Comparison of ENCODE assay signal across 8 cellular contexts in the genomic region with DNA sequence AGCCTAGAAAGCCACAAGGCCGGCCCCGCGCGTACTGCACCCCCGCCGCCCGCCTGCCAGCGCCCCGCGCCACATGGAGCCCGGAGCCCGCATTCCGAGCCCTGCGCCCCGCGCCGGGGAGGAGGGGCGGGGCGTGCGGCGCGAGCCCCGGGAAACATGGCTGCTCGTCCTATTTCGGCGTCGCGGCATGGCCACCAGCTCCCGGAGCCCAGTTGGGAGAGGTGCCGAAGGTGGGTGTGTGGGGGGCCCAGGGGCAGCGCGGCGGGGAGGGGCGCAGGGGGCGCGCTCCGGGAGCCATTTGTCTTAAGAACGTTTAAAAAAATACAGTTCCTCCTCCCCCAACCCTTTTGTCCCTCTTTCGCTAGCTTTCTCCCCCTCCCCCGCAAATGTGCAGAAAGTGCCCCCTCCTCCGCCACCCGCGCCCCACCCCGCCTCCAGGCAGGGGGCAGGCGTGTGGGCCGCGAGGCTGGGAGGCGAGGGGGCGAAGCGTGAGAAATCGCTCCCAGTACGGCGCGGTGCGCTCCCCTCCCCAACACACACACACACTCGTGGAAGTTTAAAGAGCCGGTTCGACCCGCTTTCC. TPM values are rescaled to one million over a fixed set of nuclear protein-coding genes. Genes with fewer than 3 reads are reported as not detected.
DNase-seq lines count a peak whose midpoint lies in the region; ATAC-seq and TF ChIP-seq lines count a peak whose summit lies in the region.

No MANE protein-coding gene starts in this region.

- peaks cover 13% of the 10 kb centered on the region for H3K36me3 ChIP-seq in MG63
- no peaks in the 10 kb centered on the region for H3K36me3 ChIP-seq in rectal smooth muscle tissue (ENCODE audit: control insufficient read depth, insufficient read depth, low read length)

- H3K27me3 ChIP-seq in MG63 (no peaks in the 10 kb centered on the region), right cardiac atrium (ENCODE audit: control insufficient read depth, insufficient read depth) (no peaks in the 10 kb centered on the region), rectal smooth muscle tissue (ENCODE audit: control insufficient read depth, insufficient read depth, low read length) (no peaks in the 10 kb centered on the region)

- peak overlapping the region; percentile 70 for H3K9ac ChIP-seq in rectal smooth muscle tissue (ENCODE audit: low read length)

- intact Hi-C loops in right cardiac atrium (cut with DNase I), result loop anchor here in 1 of 4 donors (5.0 to 10.0 kb wide), 2 partner anchors 36 to 113 kb away; no protein-coding TSS in a partner anchor

- DNase-seq in MG63, result peak; percentile 87
- DNase-seq in T-helper 1 cell, result peak; percentile 41 to 71 (median 60)
- DNase-seq in right cardiac atrium, result peak; percentile 76 to 90 (median 89)

- H3K4me1 ChIP-seq in right cardiac atrium (ENCODE audit: control insufficient read depth, insufficient read depth, low read length), result peaks cover 19% of the 10 kb centered on the region
- H3K4me1 ChIP-seq in rectal smooth muscle tissue (ENCODE audit: control insufficient read depth, insufficient read depth, low read length), result peaks cover 18% of the 10 kb centered on the region

- peak overlapping the region; percentile 87 for H3K4me3 ChIP-seq in MG63
- H3K4me3 ChIP-seq in right cardiac atrium (ENCODE audit: low read length), result peak overlapping the region; percentile 98
- peak overlapping the region; percentile 96 for H3K4me3 ChIP-seq in rectal smooth muscle tissue (ENCODE audit: low read length)

- H3K27ac ChIP-seq in angular gyrus (ENCODE audit: low read depth, low read length), result peak overlapping the region; percentile 86
- peak overlapping the region; percentile 99 for H3K27ac ChIP-seq in right cardiac atrium (ENCODE audit: low read length)
- H3K27ac ChIP-seq in rectal smooth muscle tissue (ENCODE audit: low read depth, low read length), result peak overlapping the region; percentile 96

- under 1% methylated on average over 59 of the region's 59 CpGs for WGBS in right cardiac atrium

- H3K9me3 ChIP-seq in MG63 (no peaks in the 10 kb centered on the region), right cardiac atrium (ENCODE audit: control insufficient read depth, low read length) (no peaks in the 10 kb centered on the region)

- peak; percentile 48 to 58 for ATAC-seq in right cardiac atrium
- ATAC-seq in HG03565 (IDR thresholded peaks at IDR 0.05; ENCODE audit: unreplicated experiment), result no peak
- ATAC-seq in GM19452 (IDR thresholded peaks at IDR 0.05; ENCODE audit: unreplicated experiment), result no peak

- TF ChIP-seq POLR2A in GM10847 (IDR thresholded peaks at IDR 0.05; ENCODE audit: extremely low read depth, insufficient read length), result peak; percentile 69

RNA-seq across cellular contexts. Expression of a gene that starts 2.5 kb away (rescaled TPM):
- total RNA-seq in MG63 (2014; rRNA removed; shearing (Covaris generic); ENCODE audit: low replicate concordance), result 44.3 and 47.5 TPM in 2 replicates
- total RNA-seq in right cardiac atrium, result 100 to 1,000 TPM; 104 to 145 (median 122) TPM
- 103 TPM for polyA plus RNA-seq in right cardiac atrium

Comparison
In these comparisons a context has a peak if more than half of its experiments do, and no peak if none do; other contexts are left out.
1. ATAC-seq: peak in right cardiac atrium (2 of 2); none in HG03565 (single experiment) and GM19452 (single experiment).
2. Peak in every context shown above with its lines, with median percentiles within 50 percentile points of each other: DNase-seq, H3K4me3 ChIP-seq and H3K27ac ChIP-seq.